ENCODE assay signal across 1 cellular context in the genomic region with DNA sequence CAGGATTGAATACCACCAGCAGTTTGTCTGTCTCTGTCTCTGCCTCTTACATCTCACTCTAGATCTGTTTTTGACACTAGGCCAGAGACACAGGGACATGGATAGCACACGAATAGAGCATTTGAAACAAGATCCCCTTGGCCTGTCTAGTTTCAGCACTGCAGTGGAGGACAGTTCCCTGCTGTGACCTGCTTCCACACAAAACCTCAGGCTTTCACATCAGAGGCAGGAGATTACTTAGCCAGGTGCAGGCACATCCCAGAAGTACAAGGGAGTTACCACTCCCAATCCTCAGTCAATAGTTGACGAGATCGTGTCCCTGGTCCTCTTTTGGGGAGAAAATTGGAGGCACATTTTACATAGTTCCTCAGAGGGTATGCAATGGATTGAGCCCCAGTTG.
TF ChIP-seq lines count a peak whose summit lies in the region.

No MANE protein-coding gene starts in this region.

TF ChIP-seq in K562, 482 proteins besides CTCF, POLR2A, EP300 and RAD21 (continued from another document):
- TF ChIP-seq ID3 (CRISPR knock-in tag; IDR thresholded peaks at IDR 0.05) (no peak), ID3 (tag; IDR thresholded peaks at IDR 0.05) (no peak), GMEB1 (CRISPR knock-in tag; IDR thresholded peaks at IDR 0.05) (no peak), ZC3H4 (CRISPR knock-in tag; IDR thresholded peaks at IDR 0.05; ENCODE audit: borderline replicate concordance) (no peak), NR1H2 (CRISPR knock-in tag; IDR thresholded peaks at IDR 0.05) (no peak), DMBX1 (CRISPR knock-in tag; IDR thresholded peaks at IDR 0.05; ENCODE audit: borderline replicate concordance) (no peak), SIX5 (IDR thresholded peaks at IDR 0.05; ENCODE audit: borderline replicate concordance in 1 of 2, insufficient read depth in 1 of 2, low read depth in 1 of 2, low read length in 2 of 2) (no peak), AFF1 (IDR thresholded peaks at IDR 0.05; ENCODE audit: low read depth in 1 of 2, partially characterized antibody in 2 of 2) (peak in 1 of 2 experiments; percentile 84), SIN3B (IDR thresholded peaks at IDR 0.05; ENCODE audit: low read depth) (no peak), MTA1 (IDR thresholded peaks at IDR 0.05; ENCODE audit: borderline replicate concordance) (no peak), NCOA1 (IDR thresholded peaks at IDR 0.05; ENCODE audit: low read depth) (peak; percentile 44; the same call in 1 of the 2 replicates), CHCHD3 (CRISPR knock-in tag; IDR thresholded peaks at IDR 0.05) (no peak), BRD9 (IDR thresholded peaks at IDR 0.05; ENCODE audit: low read depth, partially characterized antibody) (no peak), RCOR1 (IDR thresholded peaks at IDR 0.05; ENCODE audit: borderline replicate concordance in 1 of 2, low read depth in 2 of 2, low read length in 2 of 2) (peak in 1 of 2 experiments; percentile 37; a peak in 1 of 4 replicates), EHMT2 (IDR thresholded peaks at IDR 0.05) (peak; percentile 98), TEAD4 (IDR thresholded peaks at IDR 0.05; ENCODE audit: low read length) (no peak), TEAD4 (CRISPR knock-in tag; IDR thresholded peaks at IDR 0.05; ENCODE audit: borderline replicate concordance) (no peak), EP400 (IDR thresholded peaks at IDR 0.05) (no peak), ZFP30 (CRISPR knock-in tag; IDR thresholded peaks at IDR 0.05; ENCODE audit: borderline replicate concordance) (no peak), PRMT5 (CRISPR knock-in tag; IDR thresholded peaks at IDR 0.05) (peak; percentile 83; the same call in 1 of the 2 replicates), ZNF644 (tag; IDR thresholded peaks at IDR 0.05; ENCODE audit: low read depth) (no peak), MCM3 (IDR thresholded peaks at IDR 0.05) (no peak), NR2C2 (CRISPR knock-in tag; IDR thresholded peaks at IDR 0.05) (no peak), NR2C2 (tag; IDR thresholded peaks at IDR 0.05) (no peak), ELF4 (CRISPR knock-in tag; IDR thresholded peaks at IDR 0.05) (no peak), ZSCAN29 (IDR thresholded peaks at IDR 0.05) (no peak), POLR2H (tag; IDR thresholded peaks at IDR 0.05; ENCODE audit: low read depth) (no peak), STAT5A (IDR thresholded peaks at IDR 0.05; ENCODE audit: borderline replicate concordance, low read length) (no peak), MED1 (CRISPR knock-in tag; IDR thresholded peaks at IDR 0.05; ENCODE audit: borderline replicate concordance) (no peak), ZBTB2 (IDR thresholded peaks at IDR 0.05) (no peak), MIER1 (IDR thresholded peaks at IDR 0.05; ENCODE audit: low read depth) (peak; percentile 94), CTCFL (IDR thresholded peaks at IDR 0.05; ENCODE audit: borderline replicate concordance, insufficient read depth, low read depth, low read length, poor library complexity, severe bottlenecking) (no peak), SAFB (IDR thresholded peaks at IDR 0.05; ENCODE audit: borderline replicate concordance, low read depth, low read length) (no peak), ELK1 (CRISPR knock-in tag; IDR thresholded peaks at IDR 0.05) (no peak), SREBF2 (CRISPR knock-in tag; IDR thresholded peaks at IDR 0.05) (no peak), HDAC8 (tag; IDR thresholded peaks at IDR 0.05) (no peak), FOXK2 (conservative IDR thresholded peaks at IDR 0.05 in 1 of 2, IDR thresholded peaks at IDR 0.05 in 1 of 2; ENCODE audit: low read depth in 2 of 2) (no peak), HDAC1 (IDR thresholded peaks at IDR 0.05) (no peak)
- TF ChIP-seq, protein P1, sequence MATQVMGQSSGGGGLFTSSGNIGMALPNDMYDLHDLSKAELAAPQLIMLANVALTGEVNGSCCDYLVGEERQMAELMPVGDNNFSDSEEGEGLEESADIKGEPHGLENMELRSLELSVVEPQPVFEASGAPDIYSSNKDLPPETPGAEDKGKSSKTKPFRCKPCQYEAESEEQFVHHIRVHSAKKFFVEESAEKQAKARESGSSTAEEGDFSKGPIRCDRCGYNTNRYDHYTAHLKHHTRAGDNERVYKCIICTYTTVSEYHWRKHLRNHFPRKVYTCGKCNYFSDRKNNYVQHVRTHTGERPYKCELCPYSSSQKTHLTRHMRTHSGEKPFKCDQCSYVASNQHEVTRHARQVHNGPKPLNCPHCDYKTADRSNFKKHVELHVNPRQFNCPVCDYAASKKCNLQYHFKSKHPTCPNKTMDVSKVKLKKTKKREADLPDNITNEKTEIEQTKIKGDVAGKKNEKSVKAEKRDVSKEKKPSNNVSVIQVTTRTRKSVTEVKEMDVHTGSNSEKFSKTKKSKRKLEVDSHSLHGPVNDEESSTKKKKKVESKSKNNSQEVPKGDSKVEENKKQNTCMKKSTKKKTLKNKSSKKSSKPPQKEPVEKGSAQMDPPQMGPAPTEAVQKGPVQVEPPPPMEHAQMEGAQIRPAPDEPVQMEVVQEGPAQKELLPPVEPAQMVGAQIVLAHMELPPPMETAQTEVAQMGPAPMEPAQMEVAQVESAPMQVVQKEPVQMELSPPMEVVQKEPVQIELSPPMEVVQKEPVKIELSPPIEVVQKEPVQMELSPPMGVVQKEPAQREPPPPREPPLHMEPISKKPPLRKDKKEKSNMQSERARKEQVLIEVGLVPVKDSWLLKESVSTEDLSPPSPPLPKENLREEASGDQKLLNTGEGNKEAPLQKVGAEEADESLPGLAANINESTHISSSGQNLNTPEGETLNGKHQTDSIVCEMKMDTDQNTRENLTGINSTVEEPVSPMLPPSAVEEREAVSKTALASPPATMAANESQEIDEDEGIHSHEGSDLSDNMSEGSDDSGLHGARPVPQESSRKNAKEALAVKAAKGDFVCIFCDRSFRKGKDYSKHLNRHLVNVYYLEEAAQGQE (CRISPR knock-in tag; IDR thresholded peaks at IDR 0.05; ENCODE audit: low read depth) = peak; percentile 95
- TF ChIP-seq, protein P2, sequence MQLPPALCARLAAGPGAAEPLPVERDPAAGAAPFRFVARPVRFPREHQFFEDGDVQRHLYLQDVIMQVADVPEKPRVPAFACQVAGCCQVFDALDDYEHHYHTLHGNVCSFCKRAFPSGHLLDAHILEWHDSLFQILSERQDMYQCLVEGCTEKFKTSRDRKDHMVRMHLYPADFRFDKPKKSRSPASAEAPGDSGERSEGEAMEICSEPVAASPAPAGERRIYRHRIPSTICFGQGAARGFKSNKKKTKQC (CRISPR knock-in tag; IDR thresholded peaks at IDR 0.05) = 0 out of 2 replicates have a peak, but pooled peaks have one; percentile 49
- TF ChIP-seq, protein P3, sequence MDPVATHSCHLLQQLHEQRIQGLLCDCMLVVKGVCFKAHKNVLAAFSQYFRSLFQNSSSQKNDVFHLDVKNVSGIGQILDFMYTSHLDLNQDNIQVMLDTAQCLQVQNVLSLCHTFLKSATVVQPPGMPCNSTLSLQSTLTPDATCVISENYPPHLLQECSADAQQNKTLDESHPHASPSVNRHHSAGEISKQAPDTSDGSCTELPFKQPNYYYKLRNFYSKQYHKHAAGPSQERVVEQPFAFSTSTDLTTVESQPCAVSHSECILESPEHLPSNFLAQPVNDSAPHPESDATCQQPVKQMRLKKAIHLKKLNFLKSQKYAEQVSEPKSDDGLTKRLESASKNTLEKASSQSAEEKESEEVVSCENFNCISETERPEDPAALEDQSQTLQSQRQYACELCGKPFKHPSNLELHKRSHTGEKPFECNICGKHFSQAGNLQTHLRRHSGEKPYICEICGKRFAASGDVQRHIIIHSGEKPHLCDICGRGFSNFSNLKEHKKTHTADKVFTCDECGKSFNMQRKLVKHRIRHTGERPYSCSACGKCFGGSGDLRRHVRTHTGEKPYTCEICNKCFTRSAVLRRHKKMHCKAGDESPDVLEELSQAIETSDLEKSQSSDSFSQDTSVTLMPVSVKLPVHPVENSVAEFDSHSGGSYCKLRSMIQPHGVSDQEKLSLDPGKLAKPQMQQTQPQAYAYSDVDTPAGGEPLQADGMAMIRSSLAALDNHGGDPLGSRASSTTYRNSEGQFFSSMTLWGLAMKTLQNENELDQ (CRISPR knock-in tag; IDR thresholded peaks at IDR 0.05; ENCODE audit: borderline replicate concordance) = no peak
- TF ChIP-seq, protein P4, sequence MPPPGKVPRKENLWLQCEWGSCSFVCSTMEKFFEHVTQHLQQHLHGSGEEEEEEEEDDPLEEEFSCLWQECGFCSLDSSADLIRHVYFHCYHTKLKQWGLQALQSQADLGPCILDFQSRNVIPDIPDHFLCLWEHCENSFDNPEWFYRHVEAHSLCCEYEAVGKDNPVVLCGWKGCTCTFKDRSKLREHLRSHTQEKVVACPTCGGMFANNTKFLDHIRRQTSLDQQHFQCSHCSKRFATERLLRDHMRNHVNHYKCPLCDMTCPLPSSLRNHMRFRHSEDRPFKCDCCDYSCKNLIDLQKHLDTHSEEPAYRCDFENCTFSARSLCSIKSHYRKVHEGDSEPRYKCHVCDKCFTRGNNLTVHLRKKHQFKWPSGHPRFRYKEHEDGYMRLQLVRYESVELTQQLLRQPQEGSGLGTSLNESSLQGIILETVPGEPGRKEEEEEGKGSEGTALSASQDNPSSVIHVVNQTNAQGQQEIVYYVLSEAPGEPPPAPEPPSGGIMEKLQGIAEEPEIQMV (tag; conservative IDR thresholded peaks at IDR 0.05; ENCODE audit: low read depth) = no peak
TF ChIP-seq in K562: peak in this region for 10.
